ENCODE assay signal across 8 cellular contexts in the genomic region with DNA sequence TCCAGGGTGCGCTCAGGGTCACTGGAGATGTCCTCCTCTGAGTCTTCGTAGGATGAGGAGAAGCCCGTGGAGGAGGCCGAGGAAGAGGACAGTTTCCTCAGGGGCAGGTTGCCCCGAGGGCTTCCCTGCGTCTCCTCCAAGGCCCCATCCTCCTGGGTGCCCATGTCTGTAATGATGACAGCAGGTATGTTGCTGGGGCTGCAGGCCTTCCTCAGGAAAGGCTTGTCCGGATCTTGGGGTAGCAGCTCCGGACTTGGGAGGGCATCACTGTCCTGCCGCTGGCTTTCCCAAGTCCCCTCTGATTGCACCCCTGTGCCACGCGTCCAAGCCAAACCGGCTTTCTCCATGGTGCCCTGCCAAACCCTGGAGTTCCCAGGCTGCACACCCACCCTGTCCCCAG. TPM values are rescaled to one million over a fixed set of nuclear protein-coding genes. Genes with fewer than 3 reads are reported as not detected.
DNase-seq lines count a peak whose midpoint lies in the region; ATAC-seq and TF ChIP-seq lines count a peak whose summit lies in the region.
"Had no signal": no experiment of that assay in that cellular context is flagged by ENCODE, and none has a peak within 500 bp of the region (broad histone marks: within the 10 kb centered on the region; RNA-seq: fewer than 3 reads in every experiment).

No MANE protein-coding gene starts in this region.

- peak overlapping the region; percentile 99 for H3K9ac ChIP-seq in Loucy (ENCODE audit: low read depth, low read length, poor library complexity, severe bottlenecking)

- peak overlapping the region; percentile 96 for H3K4me2 ChIP-seq in Loucy (ENCODE audit: low read depth, low read length, poor library complexity, severe bottlenecking)

- H3K79me2 ChIP-seq in Loucy (ENCODE audit: insufficient read depth, low read length) = peaks cover 85% of the 10 kb centered on the region

- TF ChIP-seq POLR2A in stomach (IDR thresholded peaks at IDR 0.05) = no peak

- TF ChIP-seq EP300 in stomach (IDR thresholded peaks at IDR 0.05) = no peak

- H3K4me1 ChIP-seq in Loucy (ENCODE audit: insufficient read depth, low read length, poor library complexity, severe bottlenecking) (peaks cover 68% of the 10 kb centered on the region), stomach (peaks cover 26 to 79% (median 56%) of the 10 kb centered on the region in 4 donors)

- peak overlapping the region; percentile 80 for H3K4me3 Mint-ChIP-seq in activated T-helper 1 cell treated with anti-CD3 and anti-CD28 coated beads, Interleukin-12 subunit alpha, Interleukin-12 subunit beta, Interleukin-2, Interleukin-4 antibody, amounts not matched to agents 30 ng/mL and 10 ng/mL and 1 ng/mL, durations not matched to agents 14 hours and 24 hours and 36 hours
- peak overlapping the region; percentile 74 to 98 (median 87) for H3K4me3 Mint-ChIP-seq in immature natural killer cell

- peaks cover 64% of the 10 kb centered on the region for H3K4me1 Mint-ChIP-seq in activated T-helper 1 cell treated with anti-CD3 and anti-CD28 coated beads, Interleukin-12 subunit alpha, Interleukin-12 subunit beta, Interleukin-2, Interleukin-4 antibody, amounts not matched to agents 30 ng/mL and 10 ng/mL and 1 ng/mL, durations not matched to agents 14 hours and 24 hours and 36 hours (ENCODE audit: low read depth)
- H3K4me1 Mint-ChIP-seq in immature natural killer cell = peaks cover 69 to 72% of the 10 kb centered on the region in 2 donors

- H2AFZ ChIP-seq in Loucy (ENCODE audit: low read length) = no peak overlapping the region

- 60 to 80% (median 67%) methylated on average over 9 to 12 of the region's 12 CpGs for WGBS in stomach, 5 donors

- H3K9me2 ChIP-seq in Loucy (replicated peaks; ENCODE audit: low read depth, low read length) = no peaks in the 10 kb centered on the region

- H3K9me3 ChIP-seq in Loucy (ENCODE audit: insufficient read depth, low read depth, low read length) (no peaks in the 10 kb centered on the region), stomach (no peaks in the 10 kb centered on the region)

- H4K20me1 ChIP-seq in Loucy (ENCODE audit: insufficient read depth, low read length, poor library complexity, severe bottlenecking) = peaks cover 65% of the 10 kb centered on the region

- 0 out of 2 replicates have a peak, but pooled peaks cover 4% of the 10 kb centered on the region for H3F3A ChIP-seq in Loucy (ENCODE audit: low read depth)

- no peaks in the 10 kb centered on the region for H3K27me3 ChIP-seq in Loucy (ENCODE audit: insufficient read depth, low read length, poor library complexity, severe bottlenecking)
- H3K27me3 ChIP-seq in stomach = no peaks in the 10 kb centered on the region

- intact Hi-C loops in activated T-helper 1 cell treated with anti-CD3 and anti-CD28 coated beads, Interleukin-12 subunit alpha, Interleukin-12 subunit beta, Interleukin-2, Interleukin-4 antibody, amounts not matched to agents 30 ng/mL and 10 ng/mL and 1 ng/mL, durations not matched to agents 14 hours and 24 hours and 36 hours (cut with micrococcal nuclease) = loop anchor here (5.0 to 10.0 kb wide), 2 partner anchors 188 to 671 kb away; a partner anchor contains a TSS
- intact Hi-C loops in stomach (cut with DNase I; ENCODE audit: low total_unique reads) = loop anchor here (10.0 kb wide), 1 partner anchor 89 kb away; no protein-coding TSS in a partner anchor

- H3K27ac Mint-ChIP-seq in activated T-helper 1 cell treated with anti-CD3 and anti-CD28 coated beads, Interleukin-12 subunit alpha, Interleukin-12 subunit beta, Interleukin-2, Interleukin-4 antibody, amounts not matched to agents 30 ng/mL and 10 ng/mL and 1 ng/mL, durations not matched to agents 14 hours and 24 hours and 36 hours = peak overlapping the region; percentile 48
- H3K27ac Mint-ChIP-seq in immature natural killer cell = peak overlapping the region in 4 of 6 donors; percentile 34 to 86 (median 70)

- peak overlapping the region; percentile 96 for H3K4me3 ChIP-seq in Loucy (ENCODE audit: low read length, poor library complexity, severe bottlenecking)
- H3K4me3 ChIP-seq in stomach = peak overlapping the region; percentile 76 to 98 (median 90)
- H3K4me3 ChIP-seq: SK-N-MC had no signal

- TF ChIP-seq CTCF in Loucy (conservative IDR thresholded peaks at IDR 0.05; ENCODE audit: low read length) (no peak), stomach (IDR thresholded peaks at IDR 0.05) (no peak)

- peaks cover 7% of the 10 kb centered on the region; the same call in 1 of the 2 replicates for H3K36me3 ChIP-seq in Loucy (ENCODE audit: insufficient read depth, low read length)
- H3K36me3 ChIP-seq in stomach = peaks cover 0 to 18% (median 6%) of the 10 kb centered on the region in 4 donors

- peaks cover 43% of the 10 kb centered on the region for H3K36me3 Mint-ChIP-seq in activated T-helper 1 cell treated with anti-CD3 and anti-CD28 coated beads, Interleukin-12 subunit alpha, Interleukin-12 subunit beta, Interleukin-2, Interleukin-4 antibody, amounts not matched to agents 30 ng/mL and 10 ng/mL and 1 ng/mL, durations not matched to agents 14 hours and 24 hours and 36 hours (ENCODE audit: low read depth)
- H3K36me3 Mint-ChIP-seq in immature natural killer cell = peaks cover 17 to 36% (median 21%) of the 10 kb centered on the region in 3 donors

- peak overlapping the region in 4 of 5 donors; percentile 91 to 96 (median 92) for H3K27ac ChIP-seq in stomach
- H3K27ac ChIP-seq: SK-N-MC had no signal

- no peak for ATAC-seq in GM18870 (IDR thresholded peaks at IDR 0.05; ENCODE audit: unreplicated experiment)

- DNase-seq in activated T-helper 1 cell treated with anti-CD3 and anti-CD28 coated beads, Interleukin-12 subunit alpha, Interleukin-12 subunit beta, Interleukin-2, Interleukin-4 antibody, amounts not matched to agents 30 ng/mL and 10 ng/mL and 1 ng/mL, durations not matched to agents 14 hours and 24 hours and 36 hours (ENCODE audit: low spot score) = no peak
- DNase-seq in immature natural killer cell = no peak
- DNase-seq in stomach = no peak
- no peak for DNase-seq in D341Med (ENCODE audit: low spot score)
- DNase-seq in GM19238 (ENCODE audit: insufficient read length, low spot score) = no peak

- H3K9me3 Mint-ChIP-seq in activated T-helper 1 cell treated with anti-CD3 and anti-CD28 coated beads, Interleukin-12 subunit alpha, Interleukin-12 subunit beta, Interleukin-2, Interleukin-4 antibody, amounts not matched to agents 30 ng/mL and 10 ng/mL and 1 ng/mL, durations not matched to agents 14 hours and 24 hours and 36 hours = no peaks in the 10 kb centered on the region
- no peaks in the 10 kb centered on the region for H3K9me3 Mint-ChIP-seq in immature natural killer cell

- H3K27me3 Mint-ChIP-seq in activated T-helper 1 cell treated with anti-CD3 and anti-CD28 coated beads, Interleukin-12 subunit alpha, Interleukin-12 subunit beta, Interleukin-2, Interleukin-4 antibody, amounts not matched to agents 30 ng/mL and 10 ng/mL and 1 ng/mL, durations not matched to agents 14 hours and 24 hours and 36 hours (ENCODE audit: insufficient read depth) = peaks cover 1% of the 10 kb centered on the region
- peaks cover 4 to 11% (median 8%) of the 10 kb centered on the region in 3 donors for H3K27me3 Mint-ChIP-seq in immature natural killer cell (ENCODE audit: low read depth in 3 of 3)

RNA-seq across cellular contexts. Expression of a gene that starts 3.5 kb away (rescaled TPM):
- total RNA-seq in activated T-helper 1 cell treated with anti-CD3 and anti-CD28 coated beads, Interleukin-12 subunit alpha, Interleukin-12 subunit beta, Interleukin-2, Interleukin-4 antibody, amounts not matched to agents 30 ng/mL and 10 ng/mL and 1 ng/mL, durations not matched to agents 14 hours and 24 hours and 36 hours = 38.3 and 38.5 TPM in 2 replicates
- polyA plus RNA-seq in immature natural killer cell (10 to 100 TPM; 14.1 to 37.8 (median 18.7) TPM), stomach (1 to 10 TPM; 3.8 to 5.4 (median 4.4) TPM)
- 10 to 100 TPM; 16.4 to 38.8 (median 24.6) TPM for total RNA-seq in stomach
